ENCODE assay signal across 32 cellular contexts in genomic region chr1:5862051-5862825, GRCh38.
"Had no signal": no experiment of that assay in that cellular context is flagged by ENCODE, and none has a peak within 500 bp of the region (broad histone marks: within the 10 kb centered on the region; RNA-seq: fewer than 3 reads in every experiment).

No MANE protein-coding gene starts in this region.

- H3K27me3 Mint-ChIP-seq: activated B cell treated with CpG ODN at 0.5 μM for 24 hours; activated CD8-positive, alpha-beta T cell treated with anti-CD3 and anti-CD28 coated beads for 36 hours; activated naive CD8-positive, alpha-beta T cell treated with anti-CD3 and anti-CD28 coated beads, Interleukin-2, amount 10 ng/mL, durations not matched to agents 7 days and 5 days; brain; T-helper 17 cell had no signal

- H3K4me1 ChIP-seq: ascending aorta, breast epithelium, colonic mucosa, gastrocnemius medialis, heart left ventricle had no signal

- H3K9me3 Mint-ChIP-seq: activated B cell treated with CpG ODN at 0.5 μM for 24 hours; activated CD8-positive, alpha-beta T cell treated with anti-CD3 and anti-CD28 coated beads for 36 hours; activated naive CD4-positive, alpha-beta T cell treated with anti-CD3 and anti-CD28 coated beads for 36 hours; activated naive CD4-positive, alpha-beta T cell treated with anti-CD3 and anti-CD28 coated beads, Interleukin-2, amount 50 U/mL, for 72 hours; activated naive CD8-positive, alpha-beta T cell treated with anti-CD3 and anti-CD28 coated beads, Interleukin-2, amount 10 ng/mL, durations not matched to agents 7 days and 5 days; activated T-cell treated with anti-CD3 and anti-CD28 coated beads, Interleukin-2, amount 50 U/mL, for 4 hours; activated T-helper 1 cell treated with anti-CD3 and anti-CD28 coated beads, Interleukin-12 subunit alpha, Interleukin-12 subunit beta, Interleukin-2, Interleukin-4 antibody, amounts not matched to agents 30 ng/mL and 10 ng/mL and 1 ng/mL, durations not matched to agents 14 hours and 24 hours and 36 hours; activated T-helper 2 cell treated with anti-CD3 and anti-CD28 coated beads, Interferon-gamma antibody, Interleukin-2, Interleukin-4, amounts not matched to agents 10 μg/mL and 5 μg/mL and 100 μg/mL, durations not matched to agents 14 hours and 24 hours and 36 hours; brain; T-helper 2 cell treated with Interferon-gamma antibody and Interleukin-4, amounts not matched to agents 5 μg/mL and 100 μg/mL, for 36 hours had no signal

- H3K4me3 ChIP-seq: ascending aorta, breast epithelium, cardiac muscle cell, colonic mucosa, gastrocnemius medialis, heart left ventricle had no signal

- ATAC-seq: activated CD4-positive, CD25-positive, alpha-beta regulatory T cell treated with anti-CD3 and anti-CD28 coated beads, Interleukin-2, amount 50 U/mL, for 24 hours; activated CD8-positive, alpha-beta T cell treated with anti-CD3 and anti-CD28 coated beads for 36 hours; activated naive CD4-positive, alpha-beta T cell treated with anti-CD3 and anti-CD28 coated beads, Interleukin-2, amount 50 U/mL, for 72 hours; activated T-cell treated with anti-CD3 and anti-CD28 coated beads, Interleukin-2, amount 50 U/mL, for 4 hours; esophagus mucosa; gastrocnemius medialis; heart left ventricle; T-helper 17 cell had no signal

- H3K4me1 Mint-ChIP-seq: activated B cell treated with CpG ODN at 0.5 μM for 24 hours; activated naive CD8-positive, alpha-beta T cell treated with anti-CD3 and anti-CD28 coated beads, Interleukin-2, amount 10 ng/mL, durations not matched to agents 7 days and 5 days; T-helper 17 cell had no signal

- H3K9me3 ChIP-seq: ascending aorta, breast epithelium, colonic mucosa, gastrocnemius medialis, heart left ventricle had no signal

- H3K27ac Mint-ChIP-seq: activated B cell treated with CpG ODN at 0.5 μM for 24 hours; activated CD8-positive, alpha-beta T cell treated with anti-CD3 and anti-CD28 coated beads for 36 hours; activated naive CD4-positive, alpha-beta T cell treated with anti-CD3 and anti-CD28 coated beads for 36 hours; activated naive CD8-positive, alpha-beta T cell treated with anti-CD3 and anti-CD28 coated beads, Interleukin-2, amount 10 ng/mL, durations not matched to agents 7 days and 5 days; activated T-helper 1 cell treated with anti-CD3 and anti-CD28 coated beads, Interleukin-12 subunit alpha, Interleukin-12 subunit beta, Interleukin-2, Interleukin-4 antibody, amounts not matched to agents 30 ng/mL and 10 ng/mL and 1 ng/mL, durations not matched to agents 14 hours and 24 hours and 36 hours; activated T-helper 2 cell treated with anti-CD3 and anti-CD28 coated beads, Interferon-gamma antibody, Interleukin-2, Interleukin-4, amounts not matched to agents 10 μg/mL and 5 μg/mL and 100 μg/mL, durations not matched to agents 14 hours and 24 hours and 36 hours; brain; T-helper 17 cell; T-helper 2 cell treated with Interferon-gamma antibody and Interleukin-4, amounts not matched to agents 5 μg/mL and 100 μg/mL, for 36 hours had no signal

- H3K4me3 Mint-ChIP-seq: activated B cell treated with CpG ODN at 0.5 μM for 24 hours; activated CD8-positive, alpha-beta T cell treated with anti-CD3 and anti-CD28 coated beads for 36 hours; activated naive CD4-positive, alpha-beta T cell treated with anti-CD3 and anti-CD28 coated beads for 36 hours; activated naive CD8-positive, alpha-beta T cell treated with anti-CD3 and anti-CD28 coated beads, Interleukin-2, amount 10 ng/mL, durations not matched to agents 7 days and 5 days; activated T-cell treated with anti-CD3 and anti-CD28 coated beads, Interleukin-2, amount 50 U/mL, for 4 hours; activated T-helper 1 cell treated with anti-CD3 and anti-CD28 coated beads, Interleukin-12 subunit alpha, Interleukin-12 subunit beta, Interleukin-2, Interleukin-4 antibody, amounts not matched to agents 30 ng/mL and 10 ng/mL and 1 ng/mL, durations not matched to agents 14 hours and 24 hours and 36 hours; brain; T-helper 17 cell; T-helper 2 cell treated with Interferon-gamma antibody and Interleukin-4, amounts not matched to agents 5 μg/mL and 100 μg/mL, for 36 hours had no signal

- H3K27me3 ChIP-seq: ascending aorta, breast epithelium, cardiac muscle cell, colonic mucosa, gastrocnemius medialis, heart left ventricle had no signal

- H3K36me3 Mint-ChIP-seq: activated naive CD4-positive, alpha-beta T cell treated with anti-CD3 and anti-CD28 coated beads, Interleukin-2, amount 50 U/mL, for 72 hours; activated naive CD8-positive, alpha-beta T cell treated with anti-CD3 and anti-CD28 coated beads, Interleukin-2, amount 10 ng/mL, durations not matched to agents 7 days and 5 days had no signal

- DNase-seq: activated B cell treated with CpG ODN at 0.5 μM for 24 hours; activated CD4-positive, alpha-beta T cell treated with anti-CD3 and anti-CD28 coated beads for 48 hours; activated CD4-positive, alpha-beta T cell treated with anti-CD3 and anti-CD28 coated beads, Interleukin-2, amount 50 U/mL, for 1 hour; activated CD4-positive, alpha-beta T cell treated with anti-CD3 and anti-CD28 coated beads, Interleukin-2, amount 50 U/mL, for 48 hours; activated CD8-positive, alpha-beta memory T cell treated with anti-CD3 and anti-CD28 coated beads for 24 hours; activated CD8-positive, alpha-beta T cell treated with anti-CD3 and anti-CD28 coated beads for 36 hours; activated effector memory CD4-positive, alpha-beta T cell treated with anti-CD3 and anti-CD28 coated beads, Interleukin-2, amount 50 U/mL, for 16 hours; activated naive CD4-positive, alpha-beta T cell treated with anti-CD3 and anti-CD28 coated beads for 36 hours; activated naive CD8-positive, alpha-beta T cell treated with anti-CD3 and anti-CD28 coated beads, Interleukin-2, amount 10 ng/mL, durations not matched to agents 7 days and 5 days; activated T-cell treated with anti-CD3 and anti-CD28 coated beads, Interleukin-2, amount 50 U/mL, for 4 hours; central memory CD4-positive, alpha-beta T cell; cerebellar nuclear complex; colonic mucosa; effector CD8-positive, alpha-beta T cell; foreskin fibroblast; gastrocnemius medialis; glutamatergic neuron; heart left ventricle; T-helper 1 cell; T-helper 17 cell; T1000; WERI-Rb-1 had no signal

- H3K36me3 ChIP-seq: breast epithelium, cardiac muscle cell, colonic mucosa, gastrocnemius medialis, WERI-Rb-1 had no signal

- H3K27ac ChIP-seq: ascending aorta, breast epithelium, cardiac muscle cell, colonic mucosa, gastrocnemius medialis, heart left ventricle, WERI-Rb-1 had no signal
